In the genomic region with DNA sequence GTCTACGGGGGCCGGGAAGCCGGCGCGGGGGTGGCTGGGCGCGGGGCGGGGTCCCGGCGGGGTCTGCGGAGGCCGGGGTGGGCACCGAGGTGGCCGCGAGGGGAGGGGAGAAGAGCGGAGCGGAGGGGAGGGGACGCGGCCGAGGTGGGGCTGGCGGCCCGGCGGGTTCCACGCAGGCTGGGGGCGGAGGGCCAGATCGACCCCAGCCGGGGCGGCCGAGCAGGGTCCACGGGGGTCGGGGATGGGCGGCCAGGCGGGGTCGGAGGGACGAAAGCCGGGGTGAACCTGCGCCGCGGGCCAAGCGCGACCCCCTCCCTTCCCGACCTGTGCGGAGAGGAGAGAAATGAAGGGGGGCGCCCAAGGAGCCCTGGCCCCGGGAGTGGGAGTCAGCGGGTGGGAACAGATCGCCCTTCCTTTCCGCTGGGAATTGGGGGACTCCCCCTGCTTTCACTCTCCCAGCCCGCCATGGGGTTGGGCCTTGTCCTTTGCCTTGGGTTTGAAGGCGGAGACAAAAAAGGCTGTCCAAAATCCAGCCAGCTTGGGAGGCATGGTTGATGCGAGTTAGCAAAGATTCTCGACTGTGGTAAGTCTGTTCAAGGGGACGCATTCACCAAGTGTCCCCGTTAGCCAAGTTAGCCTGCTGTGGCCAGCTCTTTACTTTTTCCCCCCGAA, we compare ENCODE assay signal across 8 cellular contexts.
DNase-seq lines count a peak whose midpoint lies in the region; ATAC-seq lines count a peak whose summit lies in the region.

No MANE protein-coding gene starts in this region.

- in situ Hi-C loops in T47D (cut with HindIII; ENCODE audit: low pct_unique_long_range_greater_than_20kb, low sequenced_read_pairs) = no loop called here

- DNase-seq in NOMO-1 (lab: John Stamatoyannopoulos, UW; ENCODE audit: unreplicated experiment in 2 of 2) = peak; percentile 18 to 25
- no peak for DNase-seq in NOMO-1 treated with dmso at 0.1 percent for 144 hours (lab: John Stamatoyannopoulos, UW; ENCODE audit: unreplicated experiment)
- DNase-seq in RKO (ENCODE audit: low spot score) = peak; percentile 66
- peak; percentile 54 to 58 for DNase-seq in T47D (ENCODE audit: low read depth in 1 of 2, low spot score in 1 of 2)
- peak; percentile 81 for DNase-seq in retina
- DNase-seq in cerebellar nuclear complex (lab: John Stamatoyannopoulos, UW) = no peak

- H3K4me3 ChIP-seq in iPS-11a (ENCODE audit: low read depth, low read length) = peak overlapping the region; percentile 65

- peak; percentile 4 for ATAC-seq in HG02678 (IDR thresholded peaks at IDR 0.05; ENCODE audit: unreplicated experiment)

Comparison
In these comparisons a context has a peak if more than half of its experiments do, and no peak if none do; other contexts are left out.
1. DNase-seq: peak in NOMO-1 (2 of 2), RKO (single experiment), T47D (2 of 2) and retina (single experiment); none in NOMO-1 treated with dmso at 0.1 percent for 144 hours (single experiment) and cerebellar nuclear complex (0 of 2).